In genomic region chr15:58095415-58095814, GRCh38 we compare ENCODE assay signal across 27 cellular contexts. TPM values are rescaled to one million over a fixed set of nuclear protein-coding genes. Genes with fewer than 3 reads are reported as not detected.
"Had no signal": no experiment of that assay in that cellular context is flagged by ENCODE, and none has a peak within 500 bp of the region (broad histone marks: within the 10 kb centered on the region; RNA-seq: fewer than 3 reads in every experiment).

No MANE protein-coding gene starts in this region.

- H3K4me1 ChIP-seq: Peyer's patch had no signal

- H3K36me3 Mint-ChIP-seq: activated CD4-positive, alpha-beta memory T cell treated with anti-CD3 and anti-CD28 coated beads for 36 hours; activated naive CD4-positive, alpha-beta T cell treated with anti-CD3 and anti-CD28 coated beads, Interleukin-2, amount 10 ng/mL, durations not matched to agents 7 days and 5 days; activated naive CD8-positive, alpha-beta T cell treated with anti-CD3 and anti-CD28 coated beads for 36 hours had no signal

- H3K9me3 ChIP-seq: MG63, Peyer's patch had no signal

- H3K9me3 Mint-ChIP-seq: activated CD4-positive, alpha-beta T cell treated with anti-CD3 and anti-CD28 coated beads, Interleukin-2, amount 10 ng/mL, durations not matched to agents 7 days and 5 days; activated naive CD4-positive, alpha-beta T cell treated with anti-CD3 and anti-CD28 coated beads, Interleukin-2, amount 10 ng/mL, durations not matched to agents 7 days and 5 days; activated T-helper 17 cell treated with anti-CD3 and anti-CD28 coated beads, Interleukin-2, amount 50 U/mL, for 72 hours; T-helper 1 cell treated with Interleukin-12 subunit alpha and Interleukin-12 subunit beta and Interleukin-4 antibody, amounts not matched to agents 30 μg/mL and 1 μg/mL, for 36 hours had no signal

- H3K4me3 ChIP-seq: MG63, Peyer's patch had no signal

- DNase-seq: activated CD4-positive, alpha-beta memory T cell treated with anti-CD3 and anti-CD28 coated beads for 36 hours; activated CD4-positive, alpha-beta T cell treated with anti-CD3 and anti-CD28 coated beads, Interleukin-2, amount 10 ng/mL, durations not matched to agents 7 days and 5 days; activated CD4-positive, CD25-positive, alpha-beta regulatory T cell; activated CD8-positive, alpha-beta memory T cell treated with anti-CD3 and anti-CD28 coated beads for 24 hours; activated gamma-delta T cell treated with Interleukin-2 at 50 U/mL for 16 hours; activated naive CD4-positive, alpha-beta T cell treated with anti-CD3 and anti-CD28 coated beads, Interleukin-2, amount 10 ng/mL, durations not matched to agents 7 days and 5 days; activated naive CD8-positive, alpha-beta T cell treated with anti-CD3 and anti-CD28 coated beads for 36 hours; activated T-cell treated with anti-CD3 and anti-CD28 coated beads, Interleukin-2, amount 50 U/mL, for 48 hours; caudate nucleus; MG63; MV-4-11; NCI-H1105; NCI-H1436; NCI-H1694 treated with DMSO at 0.1 percent for 48 hours; NCI-H2029 treated with DMSO at 0.1 percent for 48 hours; NCI-H345; NCI-H510A treated with DMSO at 0.1 percent for 48 hours; NCI-H69; NK-92 treated with Interleukin-12 subunit alpha and Interleukin-12 subunit beta, amount 100 ng/mL, for 24 hours; Peyer's patch; SHP77; T1000 had no signal

- H3K27ac Mint-ChIP-seq: activated CD4-positive, alpha-beta memory T cell treated with anti-CD3 and anti-CD28 coated beads for 36 hours; activated CD4-positive, alpha-beta T cell treated with anti-CD3 and anti-CD28 coated beads, Interleukin-2, amount 10 ng/mL, durations not matched to agents 7 days and 5 days; activated naive CD4-positive, alpha-beta T cell treated with anti-CD3 and anti-CD28 coated beads, Interleukin-2, amount 10 ng/mL, durations not matched to agents 7 days and 5 days; activated naive CD8-positive, alpha-beta T cell treated with anti-CD3 and anti-CD28 coated beads for 36 hours; activated T-helper 17 cell treated with anti-CD3 and anti-CD28 coated beads, Interleukin-2, amount 50 U/mL, for 72 hours; T-helper 1 cell treated with Interleukin-12 subunit alpha and Interleukin-12 subunit beta and Interleukin-4 antibody, amounts not matched to agents 30 μg/mL and 1 μg/mL, for 36 hours had no signal

- H3K4me3 Mint-ChIP-seq: activated CD4-positive, alpha-beta memory T cell treated with anti-CD3 and anti-CD28 coated beads for 36 hours; activated CD4-positive, alpha-beta T cell treated with anti-CD3 and anti-CD28 coated beads, Interleukin-2, amount 10 ng/mL, durations not matched to agents 7 days and 5 days; activated naive CD4-positive, alpha-beta T cell treated with anti-CD3 and anti-CD28 coated beads, Interleukin-2, amount 10 ng/mL, durations not matched to agents 7 days and 5 days; activated naive CD8-positive, alpha-beta T cell treated with anti-CD3 and anti-CD28 coated beads for 36 hours; activated T-helper 17 cell treated with anti-CD3 and anti-CD28 coated beads, Interleukin-2, amount 50 U/mL, for 72 hours; T-helper 1 cell treated with Interleukin-12 subunit alpha and Interleukin-12 subunit beta and Interleukin-4 antibody, amounts not matched to agents 30 μg/mL and 1 μg/mL, for 36 hours had no signal

- H3K27ac ChIP-seq: KMS-11, Peyer's patch, RWPE1 had no signal

- H3K4me1 Mint-ChIP-seq: activated CD4-positive, alpha-beta T cell treated with anti-CD3 and anti-CD28 coated beads, Interleukin-2, amount 10 ng/mL, durations not matched to agents 7 days and 5 days; activated naive CD4-positive, alpha-beta T cell treated with anti-CD3 and anti-CD28 coated beads, Interleukin-2, amount 10 ng/mL, durations not matched to agents 7 days and 5 days; activated naive CD8-positive, alpha-beta T cell treated with anti-CD3 and anti-CD28 coated beads for 36 hours; activated T-helper 17 cell treated with anti-CD3 and anti-CD28 coated beads, Interleukin-2, amount 50 U/mL, for 72 hours had no signal

- ATAC-seq: activated T-helper 17 cell treated with anti-CD3 and anti-CD28 coated beads, Interleukin-2, amount 50 U/mL, for 72 hours had no signal

- H3K36me3 ChIP-seq: MG63, Peyer's patch had no signal

- H3K27me3 ChIP-seq: Peyer's patch had no signal

RNA-seq across cellular contexts. Expression of gene ALDH1A2, which starts 29.9 kb away (rescaled TPM):
- total RNA-seq: activated CD4-positive, alpha-beta T cell treated with anti-CD3 and anti-CD28 coated beads, Interleukin-2, amount 10 ng/mL, durations not matched to agents 7 days and 5 days had no signal

RNA-seq across cellular contexts. Expression of gene AQP9, which starts 42.8 kb away (rescaled TPM):
- total RNA-seq: activated CD4-positive, alpha-beta T cell treated with anti-CD3 and anti-CD28 coated beads, Interleukin-2, amount 10 ng/mL, durations not matched to agents 7 days and 5 days; activated naive CD8-positive, alpha-beta T cell treated with anti-CD3 and anti-CD28 coated beads for 36 hours; activated T-helper 17 cell treated with anti-CD3 and anti-CD28 coated beads, Interleukin-2, amount 50 U/mL, for 72 hours; SK-MEL-5 had no signal
